In the genomic region with DNA sequence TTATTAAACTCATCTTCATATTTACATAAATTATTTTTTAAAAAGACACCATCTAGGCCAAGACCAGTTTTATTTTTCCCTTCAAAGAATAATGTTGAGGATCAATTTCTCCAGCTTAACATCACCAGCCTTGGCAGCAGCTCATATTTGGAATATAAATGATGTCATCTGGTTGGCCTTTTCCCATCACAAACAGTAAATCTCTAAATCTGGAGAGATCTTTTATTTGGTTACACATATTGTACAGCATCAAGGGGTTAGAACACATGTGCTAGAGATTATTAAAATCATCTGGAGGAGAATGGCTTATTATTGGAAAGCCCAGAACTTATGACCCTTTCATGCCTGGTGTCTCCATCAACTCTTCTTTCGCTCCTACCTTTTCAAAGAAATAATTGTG, we compare ENCODE assay signal across 1 cellular context.
TF ChIP-seq lines count a peak whose summit lies in the region.

No MANE protein-coding gene starts in this region.

TF ChIP-seq in HEK293, 187 proteins besides CTCF, POLR2A, EP300 and RAD21 (continued from another document):
- no peak for TF ChIP-seq PATZ1 (tag by site-specific recombination; IDR thresholded peaks at IDR 0.05)
- TF ChIP-seq ATF2 (tag by site-specific recombination; IDR thresholded peaks at IDR 0.05; ENCODE audit: low read depth): peak; percentile 49
- TF ChIP-seq OVOL3 (tag by site-specific recombination; IDR thresholded peaks at IDR 0.05): no peak
- TF ChIP-seq FEZF1 (tag by site-specific recombination; IDR thresholded peaks at IDR 0.05): peak; percentile 46
- TF ChIP-seq, protein P1, sequence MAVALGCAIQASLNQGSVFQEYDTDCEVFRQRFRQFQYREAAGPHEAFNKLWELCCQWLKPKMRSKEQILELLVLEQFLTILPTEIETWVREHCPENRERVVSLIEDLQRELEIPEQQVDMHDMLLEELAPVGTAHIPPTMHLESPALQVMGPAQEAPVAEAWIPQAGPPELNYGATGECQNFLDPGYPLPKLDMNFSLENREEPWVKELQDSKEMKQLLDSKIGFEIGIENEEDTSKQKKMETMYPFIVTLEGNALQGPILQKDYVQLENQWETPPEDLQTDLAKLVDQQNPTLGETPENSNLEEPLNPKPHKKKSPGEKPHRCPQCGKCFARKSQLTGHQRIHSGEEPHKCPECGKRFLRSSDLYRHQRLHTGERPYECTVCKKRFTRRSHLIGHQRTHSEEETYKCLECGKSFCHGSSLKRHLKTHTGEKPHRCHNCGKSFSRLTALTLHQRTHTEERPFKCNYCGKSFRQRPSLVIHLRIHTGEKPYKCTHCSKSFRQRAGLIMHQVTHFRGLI (tag by site-specific recombination; IDR thresholded peaks at IDR 0.05): 0 out of 2 replicates have a peak, but pooled peaks have one; percentile 31
- no peak for TF ChIP-seq RBAK (tag by site-specific recombination; IDR thresholded peaks at IDR 0.05)
- no peak for TF ChIP-seq ZNF670 (tag by site-specific recombination; IDR thresholded peaks at IDR 0.05; ENCODE audit: low read depth)
- TF ChIP-seq SCRT1 (tag by site-specific recombination; IDR thresholded peaks at IDR 0.05; ENCODE audit: borderline replicate concordance): no peak
- no peak for TF ChIP-seq ZNF391 (tag by site-specific recombination; IDR thresholded peaks at IDR 0.05; ENCODE audit: borderline replicate concordance, low read depth)
